ENCODE assay signal across 7 cellular contexts in the genomic region with DNA sequence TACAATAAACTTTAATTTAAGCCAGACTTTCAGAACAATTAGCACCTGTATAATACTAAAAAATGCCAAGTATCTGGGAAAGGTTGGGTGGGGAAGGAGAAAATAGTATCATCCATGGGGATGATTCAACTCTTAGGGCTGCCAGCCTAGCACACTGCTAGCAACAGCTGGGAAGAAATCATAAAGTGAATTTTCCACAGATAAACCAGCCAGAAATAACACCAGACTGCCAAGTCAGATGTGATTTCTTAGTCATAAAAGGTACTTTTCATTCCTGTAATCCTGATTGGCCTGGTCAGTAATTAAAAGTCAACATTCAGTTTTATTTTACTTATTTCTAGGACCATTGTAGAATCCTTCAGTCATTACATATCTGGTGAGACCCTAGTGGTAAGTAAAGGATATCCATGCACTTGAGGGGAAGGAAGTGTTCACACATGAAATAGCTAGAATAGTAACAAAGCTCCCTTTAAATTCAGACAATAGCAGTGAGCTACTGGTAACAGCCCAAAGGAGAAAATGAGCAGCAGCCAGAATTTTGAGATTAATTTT. TPM values are rescaled to one million over a fixed set of nuclear protein-coding genes. Genes with fewer than 3 reads are reported as not detected.
DNase-seq lines count a peak whose midpoint lies in the region; ATAC-seq and TF ChIP-seq lines count a peak whose summit lies in the region.

No MANE protein-coding gene starts in this region.

- H3K9me3 ChIP-seq in Panc1 (ENCODE audit: control insufficient read depth, insufficient read depth, low read depth, low read length) (no peaks in the 10 kb centered on the region), fibroblast of lung (ENCODE audit: control insufficient read depth, insufficient read depth, low read depth, low read length) (no peaks in the 10 kb centered on the region), HAP-1 (no peaks in the 10 kb centered on the region)

- CTCF ChIA-PET in Panc1 (lab: Charles Lee), result interaction anchor here (1.0 kb wide), 1 partner anchor 9 kb away, joined by 5 read pairs; no protein-coding TSS in a partner anchor

- H3F3A ChIP-seq in GM23338 (replicated peaks; ENCODE audit: low read depth), result no peaks in the 10 kb centered on the region

- 0 out of 2 replicates have a peak overlapping the region, but pooled peaks have one; percentile 24 for H3K4me2 ChIP-seq in GM23338
- peak overlapping the region; percentile 41 for H3K4me2 ChIP-seq in fibroblast of lung (ENCODE audit: extremely low read depth, insufficient read depth, low read length)

- intact Hi-C loops in Panc1 (cut with micrococcal nuclease; ENCODE audit: unreplicated experiment), result no loop called here

- no peaks in the 10 kb centered on the region for H3K36me3 Mint-ChIP-seq in GM23338 (ENCODE audit: low read depth)
- peaks cover 6% of the 10 kb centered on the region for H3K36me3 Mint-ChIP-seq in stimulated activated memory B cell treated with anti-CD40 and anti-IgM and Interleukin-4, amounts not matched to agents 10 μg/mL and 1 μg/mL and 100 μg/mL, for 72 hours

- H3K4me1 Mint-ChIP-seq in GM23338, result peaks cover 30% of the 10 kb centered on the region
- H3K4me1 Mint-ChIP-seq in stimulated activated memory B cell treated with anti-CD40 and anti-IgM and Interleukin-4, amounts not matched to agents 10 μg/mL and 1 μg/mL and 100 μg/mL, for 72 hours, result peaks cover 83% of the 10 kb centered on the region

- H4K20me1 ChIP-seq in GM23338 (replicated peaks; ENCODE audit: insufficient read depth), result no peaks in the 10 kb centered on the region
- no peaks in the 10 kb centered on the region for H4K20me1 ChIP-seq in fibroblast of lung (ENCODE audit: control insufficient read depth, extremely low read depth, insufficient read depth, low read length)

- H3K36me3 ChIP-seq in GM23338 (ENCODE audit: insufficient read depth) (no peaks in the 10 kb centered on the region), Panc1 (ENCODE audit: control insufficient read depth, insufficient read depth, low read length) (no peaks in the 10 kb centered on the region), fibroblast of lung (ENCODE audit: control insufficient read depth, insufficient read depth, low read length) (no peaks in the 10 kb centered on the region), HAP-1 (replicated peaks) (no peaks in the 10 kb centered on the region), H7 (replicated peaks; ENCODE audit: control insufficient read depth, insufficient read depth, low read length) (no peaks in the 10 kb centered on the region)

- peaks cover 35% of the 10 kb centered on the region for H3K4me1 ChIP-seq in GM23338 (ENCODE audit: insufficient read depth)
- peaks cover 35% of the 10 kb centered on the region for H3K4me1 ChIP-seq in Panc1 (ENCODE audit: control insufficient read depth, insufficient read depth, low read length)
- H3K4me1 ChIP-seq in fibroblast of lung (ENCODE audit: control insufficient read depth, extremely low read depth, insufficient read depth, low read length), result peaks cover 23% of the 10 kb centered on the region
- H3K4me1 ChIP-seq in HAP-1, result peaks cover 5% of the 10 kb centered on the region

- H3K27ac Mint-ChIP-seq in GM23338, result no peak overlapping the region
- H3K27ac Mint-ChIP-seq in stimulated activated memory B cell treated with anti-CD40 and anti-IgM and Interleukin-4, amounts not matched to agents 10 μg/mL and 1 μg/mL and 100 μg/mL, for 72 hours, result peak overlapping the region; percentile 98

- no peaks in the 10 kb centered on the region for H3K27me3 ChIP-seq in GM23338 (ENCODE audit: insufficient read depth)
- no peaks in the 10 kb centered on the region for H3K27me3 ChIP-seq in Panc1 (ENCODE audit: control insufficient read depth, insufficient read depth, low read length)
- H3K27me3 ChIP-seq in fibroblast of lung (ENCODE audit: control insufficient read depth, insufficient read depth, low read length), result no peaks in the 10 kb centered on the region
- no peaks in the 10 kb centered on the region for H3K27me3 ChIP-seq in HAP-1 (ENCODE audit: low read depth)
- no peaks in the 10 kb centered on the region for H3K27me3 ChIP-seq in H7 (ENCODE audit: control insufficient read depth, insufficient read depth, low read length)

- H3K4me3 ChIP-seq in GM23338 (no peak overlapping the region), Panc1 (ENCODE audit: low read depth in 2 of 2, low read length in 2 of 2) (no peak overlapping the region; a peak in 1 of 4 replicates), fibroblast of lung (replicated peaks in 1 of 4; ENCODE audit: control extremely low read depth in 1 of 4, insufficient read depth in 1 of 4, low read depth in 3 of 4, low read length in 4 of 4) (no peak overlapping the region), HAP-1 (no peak overlapping the region), H7 (ENCODE audit: insufficient read depth, low read depth, low read length) (no peak overlapping the region)

- BruUV-seq in Panc1 (replicated peaks; lab: Mats Ljungman, UMichigan), result no TSS peak

- H2AFZ ChIP-seq in GM23338, result no peak overlapping the region
- no peak overlapping the region for H2AFZ ChIP-seq in fibroblast of lung (ENCODE audit: low read length)

- DNase-seq in GM23338 (ENCODE audit: low spot score) (no peak), Panc1 (ENCODE audit: low read depth, low spot score) (no peak), fibroblast of lung (ENCODE audit: low read depth in 2 of 2) (peak; percentile 61 to 97), HAP-1 (ENCODE audit: low spot score in 2 of 2) (no peak), H7 (no peak)

- POLR2A ChIA-PET in Panc1 (lab: Charles Lee), result no interaction called here

- peak; percentile 32; the same call in 2 of the 3 replicates for ATAC-seq in GM23338
- peak; percentile 39 for ATAC-seq in Panc1
- peak; percentile 2 for ATAC-seq in stimulated activated memory B cell treated with anti-CD40 and anti-IgM and Interleukin-4, amounts not matched to agents 10 μg/mL and 1 μg/mL and 100 μg/mL, for 72 hours
- no peak for ATAC-seq in GM21786 (IDR thresholded peaks at IDR 0.05; ENCODE audit: unreplicated experiment)

- in situ Hi-C loops in Panc1 (cut with HindIII; ENCODE audit: low pct_unique_long_range_greater_than_20kb, low sequenced_read_pairs), result no loop called here
- in situ Hi-C loops in HAP-1 (cut with MboI; ENCODE audit: low sequenced_read_pairs), result loop anchor here (25.0 kb wide), 1 partner anchor 656 kb away; no protein-coding TSS in a partner anchor

- H3K9me2 ChIP-seq in GM23338 (ENCODE audit: insufficient read depth), result no peaks in the 10 kb centered on the region

- H3K27me3 Mint-ChIP-seq in GM23338 (ENCODE audit: insufficient read depth, low read depth, poor library complexity), result peaks cover 1% of the 10 kb centered on the region
- no peaks in the 10 kb centered on the region for H3K27me3 Mint-ChIP-seq in stimulated activated memory B cell treated with anti-CD40 and anti-IgM and Interleukin-4, amounts not matched to agents 10 μg/mL and 1 μg/mL and 100 μg/mL, for 72 hours

- no peak overlapping the region for H3K9ac ChIP-seq in fibroblast of lung (ENCODE audit: insufficient read depth, low read length)

- H3K27ac ChIP-seq in GM23338 (ENCODE audit: low read depth) (peak overlapping the region; percentile 14), Panc1 (ENCODE audit: low read length) (peak overlapping the region; percentile 86), fibroblast of lung (ENCODE audit: insufficient read depth, low read length) (peak overlapping the region; percentile 57)

- peaks cover 31% of the 10 kb centered on the region for H3K79me2 ChIP-seq in GM23338 (replicated peaks; ENCODE audit: insufficient read depth)
- peaks cover 29% of the 10 kb centered on the region for H3K79me2 ChIP-seq in fibroblast of lung (ENCODE audit: control insufficient read depth, insufficient read depth, low read length)

- no peak overlapping the region for H3K4me3 Mint-ChIP-seq in GM23338
- H3K4me3 Mint-ChIP-seq in stimulated activated memory B cell treated with anti-CD40 and anti-IgM and Interleukin-4, amounts not matched to agents 10 μg/mL and 1 μg/mL and 100 μg/mL, for 72 hours, result peak overlapping the region; percentile 75

- TF ChIP-seq CTCF in GM23338 (conservative IDR thresholded peaks at IDR 0.05; ENCODE audit: low read depth in 2 of 2) (0 out of 4 replicates have a peak, but pooled peaks of 1 of the 2 experiments have one; percentile 29), Panc1 (IDR thresholded peaks at IDR 0.05) (peak; percentile 5; the same call in 1 of the 2 replicates), fibroblast of lung (conservative IDR thresholded peaks at IDR 0.05 in 1 of 2, IDR thresholded peaks at IDR 0.05 in 1 of 2; ENCODE audit: low read depth in 1 of 2, low read length in 2 of 2) (no peak)

- no peaks in the 10 kb centered on the region for H3K9me3 Mint-ChIP-seq in GM23338
- no peaks in the 10 kb centered on the region for H3K9me3 Mint-ChIP-seq in stimulated activated memory B cell treated with anti-CD40 and anti-IgM and Interleukin-4, amounts not matched to agents 10 μg/mL and 1 μg/mL and 100 μg/mL, for 72 hours

TF ChIP-seq in GM23338, 12 proteins besides CTCF, POLR2A, EP300 and RAD21:
- TF ChIP-seq, protein P1, sequence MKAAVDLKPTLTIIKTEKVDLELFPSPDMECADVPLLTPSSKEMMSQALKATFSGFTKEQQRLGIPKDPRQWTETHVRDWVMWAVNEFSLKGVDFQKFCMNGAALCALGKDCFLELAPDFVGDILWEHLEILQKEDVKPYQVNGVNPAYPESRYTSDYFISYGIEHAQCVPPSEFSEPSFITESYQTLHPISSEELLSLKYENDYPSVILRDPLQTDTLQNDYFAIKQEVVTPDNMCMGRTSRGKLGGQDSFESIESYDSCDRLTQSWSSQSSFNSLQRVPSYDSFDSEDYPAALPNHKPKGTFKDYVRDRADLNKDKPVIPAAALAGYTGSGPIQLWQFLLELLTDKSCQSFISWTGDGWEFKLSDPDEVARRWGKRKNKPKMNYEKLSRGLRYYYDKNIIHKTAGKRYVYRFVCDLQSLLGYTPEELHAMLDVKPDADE (IDR thresholded peaks at IDR 0.05), result no peak
- no peak for TF ChIP-seq JUNB (IDR thresholded peaks at IDR 0.05; ENCODE audit: unreplicated experiment)

RNA-seq across cellular contexts. Expression of a gene that starts 59.4 kb away (rescaled TPM):
- total RNA-seq in GM23338 (2014; rRNA removed; shearing (Covaris generic)), result 30.9 and 36.9 TPM in 2 replicates
- polyA plus RNA-seq in GM23338 (2016; fragmentation: Nextera tagmentation; extraction: Ambion mirVana) (28.6 and 32.4 TPM in 2 replicates), fibroblast of lung (100 and 108 TPM in 2 replicates)
- total RNA-seq in Panc1 (2021; ENCODE audit: unreplicated experiment) (101 TPM), fibroblast of lung (52.7 and 63.7 TPM in 2 replicates)
- 84.4 TPM for polyA plus RNA-seq in Panc1 (2012; ENCODE audit: insufficient read length)
- 50.2 and 61.0 TPM in 2 replicates for polyA plus RNA-seq in fibroblast of lung (2012)
- polyA minus RNA-seq in fibroblast of lung (ENCODE audit: low replicate concordance), result 84.0 and 84.7 TPM in 2 replicates
- 53.7 and 58.1 TPM in 2 replicates for total RNA-seq in H7 (2014; rRNA removed; shearing (Covaris generic))

Comparison
In these comparisons a context has a peak if more than half of its experiments do, and no peak if none do; other contexts are left out.
1. DNase-seq: peak in fibroblast of lung (2 of 2); none in GM23338 (single experiment), Panc1 (single experiment), HAP-1 (0 of 2) and H7 (single experiment).
2. H3K27ac ChIP-seq: peak in every context shown above with its lines; median percentile 86 in Panc1; 57 in fibroblast of lung; 14 in GM23338.